Comparison of ENCODE assay signal across 15 cellular contexts in the genomic region with DNA sequence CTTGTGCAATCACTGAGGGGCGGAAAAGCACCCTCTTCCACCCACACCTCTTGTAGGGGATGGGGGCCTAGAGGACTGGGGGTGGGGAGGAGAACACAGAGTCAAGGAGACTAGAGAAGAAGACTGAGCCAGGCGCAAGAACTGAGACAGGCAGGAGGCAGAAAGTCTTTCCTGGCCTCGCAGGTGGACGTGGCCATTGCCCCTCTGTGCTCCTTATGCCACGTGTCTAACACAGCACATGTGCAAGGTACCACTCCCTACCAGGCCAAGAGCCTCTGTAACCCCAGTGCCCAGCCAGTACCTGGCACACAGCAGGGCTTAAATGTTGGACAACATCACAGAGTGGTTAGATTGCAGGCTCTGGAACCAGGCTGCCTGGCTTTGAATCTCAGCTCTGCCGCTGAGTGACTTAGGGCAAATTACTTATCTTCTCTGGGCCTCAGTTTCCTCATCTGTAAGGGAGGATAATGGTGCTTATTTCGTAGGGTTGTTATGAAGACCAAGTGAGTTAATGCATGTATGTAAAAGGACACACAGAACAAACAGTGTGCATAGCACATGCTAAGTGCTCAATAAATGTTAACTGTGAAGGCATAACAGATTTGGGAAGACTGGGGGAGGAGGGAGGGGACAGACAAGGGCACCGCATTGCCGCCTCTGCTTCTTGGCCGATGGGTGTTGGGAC. TPM values are rescaled to one million over a fixed set of nuclear protein-coding genes. Genes with fewer than 3 reads are reported as not detected.
DNase-seq lines count a peak whose midpoint lies in the region; ATAC-seq and TF ChIP-seq lines count a peak whose summit lies in the region.
"Had no signal": no experiment of that assay in that cellular context is flagged by ENCODE, and none has a peak within 500 bp of the region (broad histone marks: within the 10 kb centered on the region; RNA-seq: fewer than 3 reads in every experiment).

No MANE protein-coding gene starts in this region.

- no peak overlapping the region for H4K91ac ChIP-seq in IMR-90 (ENCODE audit: insufficient read depth, low read depth, low read length)

- no TSS peak for BruUV-seq in IMR-90 (replicated peaks; lab: Mats Ljungman, UMichigan)

- intact Hi-C loops in IMR-90 (cut with micrococcal nuclease): no loop called here

- no peaks in the 10 kb centered on the region for H3K36me3 ChIP-seq in CD4-positive, CD25-positive, alpha-beta regulatory T cell (ENCODE audit: control insufficient read depth, insufficient read depth, low read length)
- H3K36me3 ChIP-seq in IMR-90 (ENCODE audit: control insufficient read depth, insufficient read depth, low read length): no peaks in the 10 kb centered on the region; the same call in 1 of the 2 replicates
- no peaks in the 10 kb centered on the region for H3K36me3 ChIP-seq in neural progenitor cell

- no peaks in the 10 kb centered on the region for H3K9me3 ChIP-seq in CD4-positive, CD25-positive, alpha-beta regulatory T cell (ENCODE audit: control insufficient read depth in 2 of 2, low read length in 2 of 2)
- H3K9me3 ChIP-seq in IMR-90 (ENCODE audit: control insufficient read depth, insufficient read depth, low read length): no peaks in the 10 kb centered on the region
- no peaks in the 10 kb centered on the region for H3K9me3 ChIP-seq in neural progenitor cell (ENCODE audit: low read depth)
- H3K9me3 ChIP-seq: heart left ventricle, SJSA1 had no signal

- no peak overlapping the region for H2BK5ac ChIP-seq in IMR-90 (ENCODE audit: low read depth, low read length, poor library complexity, severe bottlenecking)

- H3K27me3 ChIP-seq in CD4-positive, CD25-positive, alpha-beta regulatory T cell (ENCODE audit: control insufficient read depth, insufficient read depth, low read length): no peaks in the 10 kb centered on the region
- no peaks in the 10 kb centered on the region for H3K27me3 ChIP-seq in IMR-90 (ENCODE audit: control insufficient read depth, insufficient read depth, low read length)
- H3K27me3 ChIP-seq in neural progenitor cell: peaks cover 49% of the 10 kb centered on the region

- H3K27ac ChIP-seq in CD4-positive, CD25-positive, alpha-beta regulatory T cell (ENCODE audit: insufficient read depth, low read length, poor library complexity, severe bottlenecking): no peak overlapping the region
- H3K27ac ChIP-seq in IMR-90 (ENCODE audit: insufficient read depth, low read length) (no peak overlapping the region), neural progenitor cell (no peak overlapping the region)
- H3K27ac ChIP-seq: SJSA1 had no signal

- no peak for DNase-seq in CD4-positive, CD25-positive, alpha-beta regulatory T cell
- no peak for DNase-seq in IMR-90
- DNase-seq in effector memory CD8-positive, alpha-beta T cell: no peak
- DNase-seq in neural progenitor cell (ENCODE audit: low spot score): no peak
- DNase-seq in NCI-H82 treated with DMSO at 0.1 percent for 48 hours (lab: John Stamatoyannopoulos, UW; ENCODE audit: unreplicated experiment): no peak
- DNase-seq: activated CD4-positive, alpha-beta T cell treated with anti-CD3 and anti-CD28 coated beads, Interleukin-2, amount 50 U/mL, for 1 hour; activated effector memory CD4-positive, alpha-beta T cell treated with anti-CD3 and anti-CD28 coated beads, Interleukin-2, amount 50 U/mL, for 16 hours; NCI-H1694; NCI-H446 treated with DMSO at 0.1 percent for 48 hours; stimulated activated naive CD4-positive, alpha-beta T cell treated with Interleukin-2 at 50 U/mL for 16 hours; T1000 had no signal

- no peak overlapping the region for H4K8ac ChIP-seq in IMR-90 (ENCODE audit: low read depth in 2 of 2, low read length in 2 of 2)

- no peak overlapping the region for H3K4me3 ChIP-seq in CD4-positive, CD25-positive, alpha-beta regulatory T cell (ENCODE audit: low read depth, low read length)
- no peak overlapping the region for H3K4me3 ChIP-seq in IMR-90 (ENCODE audit: insufficient read depth, low read depth, low read length)
- H3K4me3 ChIP-seq in neural progenitor cell: no peak overlapping the region
- H3K4me3 ChIP-seq: SJSA1 had no signal

- H3K14ac ChIP-seq in IMR-90 (replicated peaks; ENCODE audit: low read depth, low read length): no peak overlapping the region

- no peak overlapping the region for H3K4ac ChIP-seq in IMR-90 (ENCODE audit: low read depth, low read length)

- H2AFZ ChIP-seq in IMR-90 (replicated peaks; ENCODE audit: low read length, poor library complexity) (no peak overlapping the region), neural progenitor cell (replicated peaks) (no peak overlapping the region)

- peaks cover 20% of the 10 kb centered on the region for H3K4me1 ChIP-seq in CD4-positive, CD25-positive, alpha-beta regulatory T cell (ENCODE audit: control insufficient read depth, insufficient read depth, low read length, poor library complexity, severe bottlenecking)
- peaks cover 13% of the 10 kb centered on the region for H3K4me1 ChIP-seq in IMR-90 (ENCODE audit: control insufficient read depth, insufficient read depth, low read length)
- H3K4me1 ChIP-seq in neural progenitor cell: peaks cover 24% of the 10 kb centered on the region

- no peaks in the 10 kb centered on the region for H3K36me3 Mint-ChIP-seq in CD4-positive, CD25-positive, alpha-beta regulatory T cell
- peaks cover 27% of the 10 kb centered on the region for H3K36me3 Mint-ChIP-seq in effector memory CD8-positive, alpha-beta T cell (ENCODE audit: insufficient read depth)
- H3K36me3 Mint-ChIP-seq in neural progenitor cell: peaks cover 13% of the 10 kb centered on the region

- in situ Hi-C loops in IMR-90 (cut with MboI; ENCODE audit: low sequenced_read_pairs): no loop called here

- H3K56ac ChIP-seq in IMR-90 (ENCODE audit: extremely low read depth, insufficient read depth, low read length): no peak overlapping the region

- H3K79me1 ChIP-seq in IMR-90 (ENCODE audit: low read depth in 1 of 2, low read length in 2 of 2): peaks cover 3 to 26% of the 10 kb centered on the region in 2 experiments; a peak in 3 of 4 replicates

- H2AK5ac ChIP-seq in IMR-90 (ENCODE audit: low read depth, low read length): peak overlapping the region; percentile 48; the same call in 1 of the 2 replicates

- no peak overlapping the region for H2BK15ac ChIP-seq in IMR-90 (ENCODE audit: low read depth, low read length)

- H4K20me1 ChIP-seq in IMR-90 (ENCODE audit: insufficient read depth, low read length) (no peaks in the 10 kb centered on the region; the same call in 1 of the 2 replicates), neural progenitor cell (ENCODE audit: low read depth) (no peaks in the 10 kb centered on the region)

- H3K18ac ChIP-seq in IMR-90 (ENCODE audit: low read depth, low read length): no peak overlapping the region

- H3K9me3 Mint-ChIP-seq in CD4-positive, CD25-positive, alpha-beta regulatory T cell: no peaks in the 10 kb centered on the region
- H3K9me3 Mint-ChIP-seq in effector memory CD8-positive, alpha-beta T cell: no peaks in the 10 kb centered on the region
- H3K9me3 Mint-ChIP-seq in neural progenitor cell: no peaks in the 10 kb centered on the region

- TF ChIP-seq CTCF in IMR-90 (conservative IDR thresholded peaks at IDR 0.05; ENCODE audit: low read depth, low read length) (no peak), neural progenitor cell (IDR thresholded peaks at IDR 0.05) (no peak)

- no peak overlapping the region for H3K23ac ChIP-seq in IMR-90 (ENCODE audit: low read depth, low read length)

- CTCF ChIA-PET in IMR-90 (lab: Yijun Ruan, JAX): interaction anchor here (1.1 to 7.8 kb wide), 2 partner anchors 17 to 35 kb away, joined by 4 to 128 read pairs; no protein-coding TSS in a partner anchor

- POLR2A ChIA-PET in IMR-90 (lab: Charles Lee; ENCODE audit: unreplicated experiment): no interaction called here

- TF ChIP-seq RAD21 in IMR-90 (IDR thresholded peaks at IDR 0.05; ENCODE audit: low read length): no peak

- H3K4me3 Mint-ChIP-seq in CD4-positive, CD25-positive, alpha-beta regulatory T cell: peak overlapping the region; percentile 66 to 91 (median 80)
- H3K4me3 Mint-ChIP-seq in effector memory CD8-positive, alpha-beta T cell: peak overlapping the region; percentile 79 to 84
- peak overlapping the region; percentile 92 for H3K4me3 Mint-ChIP-seq in neural progenitor cell

- no peaks in the 10 kb centered on the region for H3K79me2 ChIP-seq in neural progenitor cell (ENCODE audit: low read depth)

- no peak overlapping the region for H4K5ac ChIP-seq in IMR-90 (ENCODE audit: low read depth, low read length)

- WGBS in IMR-90 (ENCODE audit: extremely low coverage in 2 of 2, insufficient read length in 1 of 2), 2 experiments: no CpG with 5 or more reads among the region's 10 CpGs

- no peak overlapping the region for H2AK9ac ChIP-seq in IMR-90 (replicated peaks; ENCODE audit: low read depth, low read length, poor library complexity)

- no peak overlapping the region for H2BK20ac ChIP-seq in IMR-90 (ENCODE audit: low read depth, low read length)

- peak overlapping the region in 2 of 3 donors; percentile 18 to 71 for H3K27ac Mint-ChIP-seq in CD4-positive, CD25-positive, alpha-beta regulatory T cell
- peak overlapping the region; percentile 73 to 86 for H3K27ac Mint-ChIP-seq in effector memory CD8-positive, alpha-beta T cell
- H3K27ac Mint-ChIP-seq in neural progenitor cell: no peak overlapping the region

- H3K4me1 Mint-ChIP-seq in CD4-positive, CD25-positive, alpha-beta regulatory T cell: peaks cover 0 to 20% (median 13%) of the 10 kb centered on the region in 4 donors
- peaks cover 17 to 19% of the 10 kb centered on the region in 2 donors for H3K4me1 Mint-ChIP-seq in effector memory CD8-positive, alpha-beta T cell (ENCODE audit: low read depth in 2 of 2)
- H3K4me1 Mint-ChIP-seq in neural progenitor cell: peaks cover 46% of the 10 kb centered on the region

- H2BK120ac ChIP-seq in IMR-90 (ENCODE audit: low read depth, low read length): no peak overlapping the region

- peaks cover 11% of the 10 kb centered on the region; the same call in 1 of the 2 replicates for H3K9me1 ChIP-seq in IMR-90 (ENCODE audit: insufficient read depth, low read length)

- H3K9ac ChIP-seq in IMR-90 (ENCODE audit: low read depth, low read length) (no peak overlapping the region), neural progenitor cell (no peak overlapping the region)

- peaks cover 8% of the 10 kb centered on the region for H3F3A ChIP-seq in neural progenitor cell (ENCODE audit: low read depth)

- dilution Hi-C loops in IMR-90 (cut with HindIII; ENCODE audit: low sequenced_read_pairs, unreplicated experiment): no loop called here

- H3K27me3 Mint-ChIP-seq in CD4-positive, CD25-positive, alpha-beta regulatory T cell: peaks cover 33% of the 10 kb centered on the region
- peaks cover 19 to 20% of the 10 kb centered on the region in 2 donors for H3K27me3 Mint-ChIP-seq in effector memory CD8-positive, alpha-beta T cell
- H3K27me3 Mint-ChIP-seq in neural progenitor cell (ENCODE audit: insufficient read depth, low read depth): peaks cover 24% of the 10 kb centered on the region

- no peak overlapping the region for H3K4me2 ChIP-seq in IMR-90 (ENCODE audit: low read depth, low read length)
- H3K4me2 ChIP-seq in neural progenitor cell: peak overlapping the region; percentile 93

- ATAC-seq in CD4-positive, CD25-positive, alpha-beta regulatory T cell (ENCODE audit: low read depth in 2 of 2): no peak
- ATAC-seq in IMR-90 (ENCODE audit: low read depth) (no peak), GM21825 (IDR thresholded peaks at IDR 0.05; ENCODE audit: unreplicated experiment) (no peak), HG03432 (IDR thresholded peaks at IDR 0.05; ENCODE audit: unreplicated experiment) (no peak)
- no peak for ATAC-seq in effector memory CD8-positive, alpha-beta T cell (replicated peaks)

- TF ChIP-seq POLR2A in IMR-90 (IDR thresholded peaks at IDR 0.05; ENCODE audit: low read depth, low read length): no peak

RNA-seq across cellular contexts. Expression of a gene that starts 1.4 kb away (rescaled TPM):
- total RNA-seq in CD4-positive, CD25-positive, alpha-beta regulatory T cell: 253 TPM
- polyA plus RNA-seq in CD4-positive, CD25-positive, alpha-beta regulatory T cell: 1 to 10 TPM in 2 of 4 donors, under 1 TPM in 2; 0.37 to 4.3 (median 0.91) TPM
- 2.5 and 2.7 TPM in 2 replicates for total RNA-seq in IMR-90 (2012; rRNA removed)
- polyA plus RNA-seq in IMR-90 (2012; rRNA removed): 5.3 and 5.9 TPM in 2 replicates
- 6.4 and 9.7 TPM in 2 replicates for polyA plus RNA-seq in IMR-90 (2012; cell fraction: cytosol; rRNA removed)
- polyA plus RNA-seq in IMR-90 (2012; cell fraction: nucleus; rRNA removed; ENCODE audit: low replicate concordance): 20.2 and 22.8 TPM in 2 replicates
- total RNA-seq in neural progenitor cell (ENCODE audit: low replicate concordance): 1.1 and 7.4 TPM in 2 replicates

RNA-seq across cellular contexts. Expression of a gene that starts 45.9 kb away (rescaled TPM):
- total RNA-seq in CD4-positive, CD25-positive, alpha-beta regulatory T cell: 143 TPM
- polyA plus RNA-seq in CD4-positive, CD25-positive, alpha-beta regulatory T cell: under 1 TPM; 0.22 to 0.54 (median 0.47) TPM
- total RNA-seq in IMR-90 (2012; rRNA removed): 6.6 and 23.1 TPM in 2 replicates
- 34.1 and 120 TPM in 2 replicates for polyA plus RNA-seq in IMR-90 (2012; rRNA removed)
- polyA plus RNA-seq in IMR-90 (2012; cell fraction: cytosol; rRNA removed): 127 and 458 TPM in 2 replicates
- 1,801 and 2,637 TPM in 2 replicates for polyA plus RNA-seq in IMR-90 (2012; cell fraction: nucleus; rRNA removed; ENCODE audit: low replicate concordance)
- total RNA-seq in neural progenitor cell (ENCODE audit: low replicate concordance): 8.2 and 13.0 TPM in 2 replicates

RNA-seq across cellular contexts. Expression of a gene that starts 53.9 kb away (rescaled TPM):
- total RNA-seq in CD4-positive, CD25-positive, alpha-beta regulatory T cell: 6.5 TPM
- polyA plus RNA-seq in CD4-positive, CD25-positive, alpha-beta regulatory T cell: 1 to 10 TPM in 3 of 4 donors, under 1 TPM in 1; 0.47 to 2.3 (median 1.2) TPM
- 5.7 and 5.8 TPM in 2 replicates for total RNA-seq in IMR-90 (2012; rRNA removed)
- polyA plus RNA-seq in IMR-90 (2012; rRNA removed): 12.1 and 13.6 TPM in 2 replicates
- polyA plus RNA-seq in IMR-90 (2012; cell fraction: cytosol; rRNA removed): 9.7 and 10.3 TPM in 2 replicates
- polyA plus RNA-seq in IMR-90 (2012; cell fraction: nucleus; rRNA removed; ENCODE audit: low replicate concordance): 10.9 and 17.0 TPM in 2 replicates
- total RNA-seq in neural progenitor cell (ENCODE audit: low replicate concordance): 13.8 and 18.9 TPM in 2 replicates

Comparison
In these comparisons a context has a peak if more than half of its experiments do, and no peak if none do; other contexts are left out.
1. RNA of a gene that starts 1.4 kb away (total RNA-seq): 253 TPM in CD4-positive, CD25-positive, alpha-beta regulatory T cell (single experiment); 2.5 to 2.7 TPM in IMR-90 and 1.1 to 7.4 TPM in neural progenitor cell; every median in the first group is over 10 times any median in the second.
2. Peak in every context shown above with its lines, with median percentiles within 50 percentile points of each other: H3K4me3 Mint-ChIP-seq.